ENCODE assay signal across 35 cellular contexts in genomic region chr4:45636175-45636574, GRCh38.
"Had no signal": no experiment of that assay in that cellular context is flagged by ENCODE, and none has a peak within 500 bp of the region (broad histone marks: within the 10 kb centered on the region; RNA-seq: fewer than 3 reads in every experiment).

No MANE protein-coding gene starts in this region.

- DNase-seq: Karpas-422, Kasumi-1, KG1, MG63, MM.1S, MV-4-11, NCI-H1048, NCI-H1092, NCI-H1092 treated with DMSO at 0.1 percent for 48 hours, NCI-H1105, NCI-H1105 treated with DMSO at 0.1 percent for 48 hours, NCI-H1417, NCI-H1417 treated with DMSO at 0.1 percent for 48 hours, NCI-H1436 treated with DMSO at 0.1 percent for 48 hours, NCI-H146, NCI-H1694, NCI-H1694 treated with DMSO at 0.1 percent for 48 hours, NCI-H187, NCI-H187 treated with DMSO at 0.1 percent for 48 hours, NCI-H1930, NCI-H2029, NCI-H2029 treated with DMSO at 0.1 percent for 48 hours, NCI-H2081, NCI-H2081 treated with DMSO at 0.1 percent for 48 hours, NCI-H2107, NCI-H2171, NCI-H2171 treated with DMSO at 0.1 percent for 48 hours, NCI-H2227 treated with DMSO at 0.1 percent for 48 hours, NCI-H226, NCI-H345, NCI-H446, NCI-H446 treated with DMSO at 0.1 percent for 48 hours, NCI-H510A, NCI-H510A treated with DMSO at 0.1 percent for 48 hours had no signal

- H3K27me3 ChIP-seq: MG63 had no signal

- H3K4me3 ChIP-seq: MG63 had no signal

- H3K27ac ChIP-seq: KMS-11 had no signal

- H3K4me2 ChIP-seq: KMS-11 had no signal

- H3K9ac ChIP-seq: KMS-11 had no signal

- H3K36me3 ChIP-seq: MG63 had no signal

- H3K9me3 ChIP-seq: MG63 had no signal
